9 cellular contexts compared by ENCODE assay signal in the genomic region with DNA sequence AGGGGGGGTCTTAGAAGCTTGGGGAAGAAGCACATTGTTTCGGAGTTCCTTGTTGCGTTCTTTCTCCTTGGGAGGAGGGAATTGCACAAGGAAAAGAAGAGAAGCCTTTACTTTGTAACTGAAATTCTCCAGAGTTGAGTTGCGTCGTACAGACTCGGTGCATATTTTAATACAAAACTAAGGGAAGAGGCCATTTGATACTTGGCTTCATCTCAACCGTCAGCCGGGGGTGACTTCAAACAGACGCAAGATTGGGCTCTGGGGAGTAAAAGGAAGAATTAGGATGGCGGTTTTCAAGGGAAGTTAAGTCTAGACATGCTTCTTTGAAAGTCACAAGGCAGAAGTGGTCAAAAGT. TPM values are rescaled to one million over a fixed set of nuclear protein-coding genes. Genes with fewer than 3 reads are reported as not detected.
DNase-seq lines count a peak whose midpoint lies in the region; ATAC-seq lines count a peak whose summit lies in the region.
"Had no signal": no experiment of that assay in that cellular context is flagged by ENCODE, and none has a peak within 500 bp of the region (broad histone marks: within the 10 kb centered on the region; RNA-seq: fewer than 3 reads in every experiment).

No MANE protein-coding gene starts in this region.

- peak overlapping the region; percentile 80 for H3K4me3 ChIP-seq in iPS-15b (ENCODE audit: low read depth, low read length)
- H3K4me3 ChIP-seq in skeletal muscle tissue (ENCODE audit: low read length in 3 of 3), result peak overlapping the region; percentile 70 to 83 (median 77)

- H3K27ac ChIP-seq in skeletal muscle tissue (ENCODE audit: low read depth, low read length), result no peak overlapping the region

- peak overlapping the region; percentile 4 for H3K9ac ChIP-seq in iPS-15b (ENCODE audit: low read depth, low read length)
- peak overlapping the region in 2 of 3 donors; percentile 2 to 66 for H3K9ac ChIP-seq in skeletal muscle tissue (ENCODE audit: low read depth in 1 of 3, low read length in 3 of 3)

- peaks cover 26% of the 10 kb centered on the region for H3K4me1 ChIP-seq in iPS-15b (ENCODE audit: control insufficient read depth, insufficient read depth, low read length)
- peaks cover 29 to 32% (median 31%) of the 10 kb centered on the region in 3 donors for H3K4me1 ChIP-seq in skeletal muscle tissue (ENCODE audit: control insufficient read depth in 3 of 3, insufficient read depth in 3 of 3, low read length in 3 of 3)

- H3K36me3 ChIP-seq in iPS-15b (ENCODE audit: control insufficient read depth, insufficient read depth, low read length) (no peaks in the 10 kb centered on the region), skeletal muscle tissue (ENCODE audit: control insufficient read depth in 3 of 3, insufficient read depth in 3 of 3, low read length in 3 of 3) (no peaks in the 10 kb centered on the region)

- no peak for ATAC-seq in GM21447 (IDR thresholded peaks at IDR 0.05; ENCODE audit: unreplicated experiment)

- H3K27ac Mint-ChIP-seq in activated T-helper 1 cell treated with anti-CD3 and anti-CD28 coated beads, Interleukin-12 subunit alpha, Interleukin-12 subunit beta, Interleukin-2, Interleukin-4 antibody, amounts not matched to agents 30 ng/mL and 10 ng/mL and 1 ng/mL, durations not matched to agents 14 hours and 24 hours and 36 hours, result no peak overlapping the region

- intact Hi-C loops in activated T-helper 1 cell treated with anti-CD3 and anti-CD28 coated beads, Interleukin-12 subunit alpha, Interleukin-12 subunit beta, Interleukin-2, Interleukin-4 antibody, amounts not matched to agents 30 ng/mL and 10 ng/mL and 1 ng/mL, durations not matched to agents 14 hours and 24 hours and 36 hours (cut with micrococcal nuclease), result loop anchor here (5.0 kb wide), 1 partner anchor 608 kb away; the partner anchor contains the start of gene TRIL

- H3K9me3 Mint-ChIP-seq in activated T-helper 1 cell treated with anti-CD3 and anti-CD28 coated beads, Interleukin-12 subunit alpha, Interleukin-12 subunit beta, Interleukin-2, Interleukin-4 antibody, amounts not matched to agents 30 ng/mL and 10 ng/mL and 1 ng/mL, durations not matched to agents 14 hours and 24 hours and 36 hours, result no peaks in the 10 kb centered on the region

- H3K36me3 Mint-ChIP-seq in activated T-helper 1 cell treated with anti-CD3 and anti-CD28 coated beads, Interleukin-12 subunit alpha, Interleukin-12 subunit beta, Interleukin-2, Interleukin-4 antibody, amounts not matched to agents 30 ng/mL and 10 ng/mL and 1 ng/mL, durations not matched to agents 14 hours and 24 hours and 36 hours (ENCODE audit: low read depth), result no peaks in the 10 kb centered on the region

- H3K27me3 Mint-ChIP-seq in activated T-helper 1 cell treated with anti-CD3 and anti-CD28 coated beads, Interleukin-12 subunit alpha, Interleukin-12 subunit beta, Interleukin-2, Interleukin-4 antibody, amounts not matched to agents 30 ng/mL and 10 ng/mL and 1 ng/mL, durations not matched to agents 14 hours and 24 hours and 36 hours (ENCODE audit: insufficient read depth), result peaks cover 70% of the 10 kb centered on the region

- H3K27me3 ChIP-seq in iPS-15b (ENCODE audit: control insufficient read depth, insufficient read depth, low read length), result peaks cover 26% of the 10 kb centered on the region
- H3K27me3 ChIP-seq in skeletal muscle tissue (ENCODE audit: control insufficient read depth in 3 of 3, insufficient read depth in 3 of 3, low read length in 3 of 3), result peaks cover 37 to 55% (median 51%) of the 10 kb centered on the region in 3 donors

- DNase-seq in HCEC 1CT (peak; percentile 7), globus pallidus (ENCODE audit: low spot score) (no peak), glomerular visceral epithelial cell (ENCODE audit: extremely low spot score) (no peak), kidney tubule cell (ENCODE audit: low spot score) (no peak)
- DNase-seq in activated T-helper 1 cell treated with anti-CD3 and anti-CD28 coated beads, Interleukin-12 subunit alpha, Interleukin-12 subunit beta, Interleukin-2, Interleukin-4 antibody, amounts not matched to agents 30 ng/mL and 10 ng/mL and 1 ng/mL, durations not matched to agents 14 hours and 24 hours and 36 hours (ENCODE audit: low spot score), result no peak

- peaks cover 22% of the 10 kb centered on the region for H3K4me1 Mint-ChIP-seq in activated T-helper 1 cell treated with anti-CD3 and anti-CD28 coated beads, Interleukin-12 subunit alpha, Interleukin-12 subunit beta, Interleukin-2, Interleukin-4 antibody, amounts not matched to agents 30 ng/mL and 10 ng/mL and 1 ng/mL, durations not matched to agents 14 hours and 24 hours and 36 hours (ENCODE audit: low read depth)

- H3K9me3 ChIP-seq in iPS-15b (ENCODE audit: control insufficient read depth, insufficient read depth, low read length) (no peaks in the 10 kb centered on the region), skeletal muscle tissue (ENCODE audit: control insufficient read depth in 3 of 3, low read length in 3 of 3) (no peaks in the 10 kb centered on the region)

- H3K4me3 Mint-ChIP-seq in activated T-helper 1 cell treated with anti-CD3 and anti-CD28 coated beads, Interleukin-12 subunit alpha, Interleukin-12 subunit beta, Interleukin-2, Interleukin-4 antibody, amounts not matched to agents 30 ng/mL and 10 ng/mL and 1 ng/mL, durations not matched to agents 14 hours and 24 hours and 36 hours, result peak overlapping the region; percentile 81

RNA-seq across cellular contexts. Expression of gene PRR15, which starts 1.5 kb away (rescaled TPM):
- total RNA-seq in activated T-helper 1 cell treated with anti-CD3 and anti-CD28 coated beads, Interleukin-12 subunit alpha, Interleukin-12 subunit beta, Interleukin-2, Interleukin-4 antibody, amounts not matched to agents 30 ng/mL and 10 ng/mL and 1 ng/mL, durations not matched to agents 14 hours and 24 hours and 36 hours, result not detected in 2 replicates
- not detected for total RNA-seq in skeletal muscle tissue
- total RNA-seq: T-helper 2 cell treated with Interferon-gamma antibody and Interleukin-4, amounts not matched to agents 100 ng/mL and 5 ng/mL, for 36 hours had no signal
